ENCODE assay signal across 8 cellular contexts in the genomic region with DNA sequence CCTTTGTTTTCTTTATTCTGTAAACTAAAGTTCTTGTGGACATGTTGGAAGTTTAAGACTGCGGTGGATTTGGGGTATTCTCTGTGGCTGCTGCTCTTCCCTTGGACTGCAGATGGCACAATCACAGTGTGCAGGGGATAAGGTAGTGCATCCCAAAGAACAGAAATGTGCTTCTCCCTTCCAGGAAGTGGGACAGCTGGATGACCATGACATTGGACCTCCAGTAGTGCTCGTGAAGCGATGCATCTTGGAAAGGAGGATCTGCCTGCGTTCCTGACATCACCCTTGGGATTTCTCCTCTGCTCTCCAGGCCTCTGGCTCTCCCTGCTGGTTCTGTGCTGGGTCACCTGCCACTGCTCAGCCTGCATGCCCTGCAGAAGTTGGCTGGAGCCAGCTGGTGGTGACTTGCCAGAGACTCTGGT.
DNase-seq lines count a peak whose midpoint lies in the region; ATAC-seq and TF ChIP-seq lines count a peak whose summit lies in the region.

No MANE protein-coding gene starts in this region.

- POLR2A ChIA-PET in activated CD8-positive, alpha-beta T cell treated with anti-CD3 and anti-CD28 coated beads, Interleukin-2, amount 10 ng/mL, durations not matched to agents 7 days and 5 days (lab: Charles Lee), result no interaction called here

- BruUV-seq in mammary epithelial cell (replicated peaks; lab: Mats Ljungman, UMichigan), result no TSS peak

- no peaks in the 10 kb centered on the region for H3K9me3 Mint-ChIP-seq in activated CD8-positive, alpha-beta T cell treated with anti-CD3 and anti-CD28 coated beads, Interleukin-2, amount 10 ng/mL, durations not matched to agents 7 days and 5 days (ENCODE audit: insufficient read depth)

- 36% methylated on average over 4 of the region's 4 CpGs for WGBS in mammary epithelial cell (ENCODE audit: low coverage, missing lambda C conversion rate)

- H3K9ac ChIP-seq in mammary epithelial cell (ENCODE audit: insufficient read depth, low read length), result no peak overlapping the region

- H3K36me3 Mint-ChIP-seq in activated CD8-positive, alpha-beta T cell treated with anti-CD3 and anti-CD28 coated beads, Interleukin-2, amount 10 ng/mL, durations not matched to agents 7 days and 5 days (ENCODE audit: low read depth), result no peaks in the 10 kb centered on the region

- no peak overlapping the region for H3K4me2 ChIP-seq in mammary epithelial cell (ENCODE audit: insufficient read depth, low read depth, low read length)

- no peak overlapping the region for H2AFZ ChIP-seq in mammary epithelial cell (ENCODE audit: low read depth, low read length)

- H3K4me3 Mint-ChIP-seq in activated CD8-positive, alpha-beta T cell treated with anti-CD3 and anti-CD28 coated beads, Interleukin-2, amount 10 ng/mL, durations not matched to agents 7 days and 5 days, result no peak overlapping the region

- no peaks in the 10 kb centered on the region for H3K27me3 ChIP-seq in mammary epithelial cell (ENCODE audit: insufficient read depth, low read length)

- no peak overlapping the region for H3K27ac Mint-ChIP-seq in activated CD8-positive, alpha-beta T cell treated with anti-CD3 and anti-CD28 coated beads, Interleukin-2, amount 10 ng/mL, durations not matched to agents 7 days and 5 days

- H3K9me3 ChIP-seq in mammary epithelial cell (replicated peaks; ENCODE audit: insufficient read depth, low read length), result no peaks in the 10 kb centered on the region

- no peaks in the 10 kb centered on the region for H3K79me2 ChIP-seq in mammary epithelial cell (ENCODE audit: insufficient read depth, low read length)

- TF ChIP-seq CTCF in mammary epithelial cell (conservative IDR thresholded peaks at IDR 0.05 in 1 of 2, IDR thresholded peaks at IDR 0.05 in 1 of 2; ENCODE audit: extremely low read depth in 1 of 2, insufficient read depth in 1 of 2, low read depth in 1 of 2, low read length in 2 of 2) (peak; percentile 40 to 68), coronary artery (IDR thresholded peaks at IDR 0.05) (no peak)

- in situ Hi-C loops in mammary epithelial cell (cut with MboI; ENCODE audit: low sequenced_read_pairs in 2 of 2), result loop anchor here in 1 of 2 donors (25.0 kb wide), 3 partner anchors 250 to 1825 kb away; a partner anchor contains a TSS

- no peak for ATAC-seq in activated CD8-positive, alpha-beta T cell treated with anti-CD3 and anti-CD28 coated beads, Interleukin-2, amount 10 ng/mL, durations not matched to agents 7 days and 5 days

- H4K20me1 ChIP-seq in mammary epithelial cell (ENCODE audit: insufficient read depth, low read length), result no peaks in the 10 kb centered on the region

- H3K4me1 Mint-ChIP-seq in activated CD8-positive, alpha-beta T cell treated with anti-CD3 and anti-CD28 coated beads, Interleukin-2, amount 10 ng/mL, durations not matched to agents 7 days and 5 days (ENCODE audit: low read depth), result no peaks in the 10 kb centered on the region

- H3K4me3 ChIP-seq in mammary epithelial cell (replicated peaks in 1 of 3; ENCODE audit: insufficient read depth in 1 of 3, low read depth in 2 of 3, low read length in 3 of 3) (no peak overlapping the region), coronary artery (no peak overlapping the region)

- no peaks in the 10 kb centered on the region for H3K27me3 Mint-ChIP-seq in activated CD8-positive, alpha-beta T cell treated with anti-CD3 and anti-CD28 coated beads, Interleukin-2, amount 10 ng/mL, durations not matched to agents 7 days and 5 days (ENCODE audit: low read depth)

- DNase-seq in DMS114 treated with DMSO at 0.1 percent for 48 hours (lab: John Stamatoyannopoulos, UW; ENCODE audit: unreplicated experiment) (peak; percentile 45), NCI-H1930 (lab: John Stamatoyannopoulos, UW) (peak; percentile 12 to 14), mammary epithelial cell (peak; percentile 12), medulla oblongata (ENCODE audit: extremely low spot score) (peak; percentile 8), GM19238 (ENCODE audit: insufficient read length, low spot score) (no peak), coronary artery (ENCODE audit: low spot score) (no peak)
- no peak for DNase-seq in stimulated activated CD4-positive, alpha-beta T cell treated with anti-CD3 and anti-CD28 coated beads, Interleukin-15, amount 100 ng/mL, for 24 hours
- DNase-seq in activated CD8-positive, alpha-beta T cell treated with anti-CD3 and anti-CD28 coated beads, Interleukin-2, amount 10 ng/mL, durations not matched to agents 7 days and 5 days, result no peak

- H3K4me1 ChIP-seq in mammary epithelial cell (ENCODE audit: insufficient read depth, low read length), result peaks cover 12% of the 10 kb centered on the region

- dilution Hi-C loops in mammary epithelial cell (cut with HindIII; ENCODE audit: low sequenced_read_pairs), result no loop called here

- intact Hi-C loops in mammary epithelial cell (cut with micrococcal nuclease), result loop anchor here (1.0 to 10.0 kb wide), 4 partner anchors 261 to 1148 kb away; no protein-coding TSS in a partner anchor

- H3K36me3 ChIP-seq in mammary epithelial cell (ENCODE audit: insufficient read depth, low read length), result no peaks in the 10 kb centered on the region

- H3K27ac ChIP-seq in mammary epithelial cell (ENCODE audit: insufficient read depth, low read depth, low read length) (no peak overlapping the region), coronary artery (no peak overlapping the region)

- CTCF ChIA-PET in mammary epithelial cell (lab: Charles Lee; ENCODE audit: low non-redundant PET), result interaction anchor here (0.6 to 0.8 kb wide), 3 partner anchors 271 to 1050 kb away, joined by 4 to 8 read pairs (median 6); no protein-coding TSS in a partner anchor
- CTCF ChIA-PET in activated CD8-positive, alpha-beta T cell treated with anti-CD3 and anti-CD28 coated beads, Interleukin-2, amount 10 ng/mL, durations not matched to agents 7 days and 5 days (lab: Charles Lee), result no interaction called here

Comparison
In these comparisons a context has a peak if more than half of its experiments do, and no peak if none do; other contexts are left out.
1. DNase-seq: peak in DMS114 treated with DMSO at 0.1 percent for 48 hours (single experiment), NCI-H1930 (2 of 2), mammary epithelial cell (single experiment) and medulla oblongata (single experiment); none in stimulated activated CD4-positive, alpha-beta T cell treated with anti-CD3 and anti-CD28 coated beads, Interleukin-15, amount 100 ng/mL, for 24 hours (single experiment), activated CD8-positive, alpha-beta T cell treated with anti-CD3 and anti-CD28 coated beads, Interleukin-2, amount 10 ng/mL, durations not matched to agents 7 days and 5 days (single experiment), GM19238 (single experiment) and coronary artery (single experiment).